In genomic region chr3:38164136-38164965, GRCh38 we compare ENCODE assay signal across 1 cellular context.
TF ChIP-seq lines count a peak whose summit lies in the region.

No MANE protein-coding gene starts in this region.

TF ChIP-seq in IMR-90, 13 proteins besides CTCF, POLR2A, EP300 and RAD21 (continued from another document):
- no peak for TF ChIP-seq ELK1 (IDR thresholded peaks at IDR 0.05; ENCODE audit: borderline replicate concordance, low read depth, low read length)
- no peak for TF ChIP-seq MXI1 (IDR thresholded peaks at IDR 0.05; ENCODE audit: borderline replicate concordance, low read depth, low read length)
- no peak for TF ChIP-seq USF2 (IDR thresholded peaks at IDR 0.05; ENCODE audit: low read depth, low read length)
